9 cellular contexts compared by ENCODE assay signal in the genomic region with DNA sequence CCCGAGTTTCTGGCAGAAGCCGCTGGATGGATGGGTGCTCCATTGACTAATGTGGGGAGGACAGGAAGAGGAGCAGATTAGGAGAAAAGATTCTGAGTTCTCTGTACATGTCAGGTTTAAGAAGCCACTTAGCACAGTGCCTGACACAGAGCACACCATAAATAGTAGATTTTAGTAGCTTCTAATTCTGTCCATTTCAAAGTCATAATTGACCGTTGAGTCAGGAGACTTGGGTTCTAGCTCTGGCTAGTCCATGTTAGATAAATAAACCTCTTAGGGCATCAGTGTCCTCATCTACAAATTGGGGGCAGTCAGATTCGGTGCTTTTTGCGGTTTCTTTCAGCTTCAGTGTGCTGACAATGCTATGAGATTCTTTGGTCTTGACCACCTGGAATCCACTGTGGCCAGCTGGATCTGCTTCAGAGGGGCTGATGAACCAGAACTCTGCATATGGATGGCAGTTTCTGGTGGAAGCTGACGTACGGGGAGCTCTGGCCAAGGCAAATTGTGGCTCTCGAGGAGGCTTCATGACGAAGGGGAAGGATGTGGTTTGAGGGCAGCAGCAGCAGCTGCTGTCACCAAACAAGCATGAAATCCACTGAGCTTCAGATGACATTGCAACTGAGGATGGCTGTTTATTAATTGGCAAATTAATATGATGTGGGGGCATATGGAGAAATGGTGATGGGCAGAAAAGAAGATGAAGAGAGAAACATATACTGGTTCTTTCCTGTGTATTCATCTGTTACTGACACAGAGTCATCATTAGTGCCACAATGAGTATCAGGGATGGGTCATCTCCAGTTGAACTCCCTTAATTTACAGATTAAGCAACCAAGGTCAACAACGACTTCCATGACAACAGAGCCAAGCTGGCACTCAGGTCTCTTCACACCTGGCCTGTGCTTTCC.
DNase-seq lines count a peak whose midpoint lies in the region; ATAC-seq and TF ChIP-seq lines count a peak whose summit lies in the region.
"Had no signal": no experiment of that assay in that cellular context is flagged by ENCODE, and none has a peak within 500 bp of the region (broad histone marks: within the 10 kb centered on the region; RNA-seq: fewer than 3 reads in every experiment).

No MANE protein-coding gene starts in this region.

- DNase-seq in NCI-H69 (lab: John Stamatoyannopoulos, UW), result peak; percentile 81
- peak; percentile 34 for DNase-seq in activated CD8-positive, alpha-beta memory T cell treated with anti-CD3 and anti-CD28 coated beads, Interleukin-2, amount 50 U/mL, for 1 hour (ENCODE audit: extremely low read depth)
- peak; percentile 76 for DNase-seq in left lobe of liver (ENCODE audit: low spot score)
- peak; percentile 79 for DNase-seq in stimulated activated naive B cell treated with anti-CD40 and anti-IgM and Interleukin-4, amounts not matched to agents 10 μg/mL and 1 μg/mL and 100 μg/mL, for 72 hours
- no peak for DNase-seq in T1000 (lab: John Stamatoyannopoulos, UW)
- no peak for DNase-seq in dermis blood vessel endothelial cell

- H3K9me3 Mint-ChIP-seq in stimulated activated naive B cell treated with anti-CD40 and anti-IgM and Interleukin-4, amounts not matched to agents 10 μg/mL and 1 μg/mL and 100 μg/mL, for 72 hours, result peaks cover 4 to 6% of the 10 kb centered on the region in 2 donors

- ATAC-seq in GM18505 (IDR thresholded peaks at IDR 0.05; ENCODE audit: unreplicated experiment), result peak; percentile 87
- peak; percentile 88 for ATAC-seq in HG02840 (IDR thresholded peaks at IDR 0.05; ENCODE audit: low FRiP score, unreplicated experiment)
- ATAC-seq in left lobe of liver, result peak; percentile 89
- peak; percentile 96 to 98 for ATAC-seq in stimulated activated naive B cell treated with anti-CD40 and anti-IgM and Interleukin-4, amounts not matched to agents 10 μg/mL and 1 μg/mL and 100 μg/mL, for 72 hours (replicated peaks)

- H3K27ac Mint-ChIP-seq in stimulated activated naive B cell treated with anti-CD40 and anti-IgM and Interleukin-4, amounts not matched to agents 10 μg/mL and 1 μg/mL and 100 μg/mL, for 72 hours, result peak overlapping the region; percentile 56

- TF ChIP-seq POLR2A in GM18505 (IDR thresholded peaks at IDR 0.05; ENCODE audit: borderline replicate concordance, extremely low read depth, insufficient read depth, insufficient read length), result peak; percentile 35

- H3K4me3 Mint-ChIP-seq in stimulated activated naive B cell treated with anti-CD40 and anti-IgM and Interleukin-4, amounts not matched to agents 10 μg/mL and 1 μg/mL and 100 μg/mL, for 72 hours, result peak overlapping the region; percentile 16 to 29

- peaks cover 0 to 12% of the 10 kb centered on the region in 2 donors for H3K27me3 Mint-ChIP-seq in stimulated activated naive B cell treated with anti-CD40 and anti-IgM and Interleukin-4, amounts not matched to agents 10 μg/mL and 1 μg/mL and 100 μg/mL, for 72 hours
- H3K27me3 Mint-ChIP-seq: brain had no signal

- peaks cover 25 to 35% of the 10 kb centered on the region in 2 donors for H3K4me1 Mint-ChIP-seq in stimulated activated naive B cell treated with anti-CD40 and anti-IgM and Interleukin-4, amounts not matched to agents 10 μg/mL and 1 μg/mL and 100 μg/mL, for 72 hours

- H3K36me3 Mint-ChIP-seq in stimulated activated naive B cell treated with anti-CD40 and anti-IgM and Interleukin-4, amounts not matched to agents 10 μg/mL and 1 μg/mL and 100 μg/mL, for 72 hours, result peaks cover 14 to 22% of the 10 kb centered on the region in 2 donors

Comparison
In these comparisons a context has a peak if more than half of its experiments do, and no peak if none do; other contexts are left out.
1. DNase-seq: peak in NCI-H69 (single experiment), activated CD8-positive, alpha-beta memory T cell treated with anti-CD3 and anti-CD28 coated beads, Interleukin-2, amount 50 U/mL, for 1 hour (single experiment), left lobe of liver (single experiment) and stimulated activated naive B cell treated with anti-CD40 and anti-IgM and Interleukin-4, amounts not matched to agents 10 μg/mL and 1 μg/mL and 100 μg/mL, for 72 hours (single experiment); none in T1000 (single experiment) and dermis blood vessel endothelial cell (single experiment).
2. Peak in every context shown above with its lines, with median percentiles within 50 percentile points of each other: ATAC-seq.